19 cellular contexts compared by ENCODE assay signal in the genomic region with DNA sequence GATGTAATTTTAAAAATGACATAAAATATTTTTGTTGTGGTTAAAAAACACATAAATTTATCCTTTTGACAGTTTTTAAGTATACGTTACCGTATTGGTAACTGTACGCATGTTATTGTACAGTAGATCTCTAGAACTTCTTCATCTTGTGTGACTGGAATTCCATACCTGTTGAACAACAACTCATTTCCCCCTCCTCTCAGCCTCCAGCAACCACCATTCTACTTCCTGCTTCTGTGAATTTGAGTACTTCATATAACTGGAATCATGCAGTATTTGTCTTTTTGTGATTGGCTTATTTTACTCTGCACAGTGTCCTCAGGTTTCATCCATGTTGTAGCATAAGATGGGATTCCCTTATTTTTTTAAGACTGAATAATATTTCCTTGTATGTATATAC.
A peak's percentile ranks its signal among the peaks of the same experiment; 100 is the strongest.
DNase-seq lines count a peak whose midpoint lies in the region; ATAC-seq and TF ChIP-seq lines count a peak whose summit lies in the region.
"Had no signal": no experiment of that assay in that cellular context is flagged by ENCODE, and none has a peak within 500 bp of the region (broad histone marks: within the 10 kb centered on the region; RNA-seq: fewer than 3 reads in every experiment).

No MANE protein-coding gene starts in this region.

- H3K4me1 Mint-ChIP-seq in WTC11, result peaks cover 14% of the 10 kb centered on the region

- 0 out of 2 replicates have a peak, but pooled peaks cover 4% of the 10 kb centered on the region for H3K36me3 Mint-ChIP-seq in WTC11

- TF ChIP-seq CTCF in HEK293 (tag by site-specific recombination; IDR thresholded peaks at IDR 0.05), result no peak
- no peak for TF ChIP-seq CTCF in WTC11 (IDR thresholded peaks at IDR 0.05)
- no peak for TF ChIP-seq CTCF in neutrophil (IDR thresholded peaks at IDR 0.05)

- H3K9me3 ChIP-seq in HEK293 (ENCODE audit: control insufficient read depth, insufficient read depth, low read depth, low read length) (no peaks in the 10 kb centered on the region), neutrophil (no peaks in the 10 kb centered on the region), right cardiac atrium (ENCODE audit: control insufficient read depth, low read length) (no peaks in the 10 kb centered on the region)
- H3K9me3 ChIP-seq: A549 had no signal

- H3K4me1 ChIP-seq in HEK293 (ENCODE audit: control insufficient read depth, insufficient read depth, low read length) (peaks cover 6% of the 10 kb centered on the region), neutrophil (ENCODE audit: control insufficient read depth in 1 of 2, insufficient read depth in 1 of 2, low read depth in 1 of 2, low read length in 1 of 2) (no peaks in the 10 kb centered on the region), right cardiac atrium (ENCODE audit: control insufficient read depth, insufficient read depth, low read length) (no peaks in the 10 kb centered on the region)
- H3K4me1 ChIP-seq: A549 had no signal

- 95% methylated on average over 3 of the region's 3 CpGs for WGBS in right cardiac atrium

- CTCF ChIA-PET in HEK293 (lab: Yijun Ruan, JAX), result no interaction called here
- CTCF ChIA-PET in WTC11 (lab: Charles Lee), result no interaction called here

- H3K27me3 Mint-ChIP-seq in WTC11 (ENCODE audit: low read depth), result no peaks in the 10 kb centered on the region
- H3K27me3 Mint-ChIP-seq: CD4-positive, alpha-beta memory T cell had no signal

- POLR2A ChIA-PET in HEK293 (lab: Yijun Ruan, JAX) (no interaction called here), WTC11 (lab: Charles Lee) (no interaction called here)

- H3K4me3 ChIP-seq in HEK293 (ENCODE audit: low read depth, low read length), result no peak overlapping the region
- no peak overlapping the region for H3K4me3 ChIP-seq in neutrophil (ENCODE audit: low read depth in 1 of 2, low read length in 1 of 2)
- H3K4me3 ChIP-seq in right cardiac atrium (ENCODE audit: low read length), result no peak overlapping the region
- H3K4me3 ChIP-seq: A549, GM12878 had no signal

- H3K36me3 ChIP-seq in HEK293 (ENCODE audit: control insufficient read depth in 2 of 2, insufficient read depth in 1 of 2, low read length in 2 of 2), result no peaks in the 10 kb centered on the region
- no peaks in the 10 kb centered on the region for H3K36me3 ChIP-seq in neutrophil

- no peak overlapping the region for H3K4me3 Mint-ChIP-seq in WTC11
- H3K4me3 Mint-ChIP-seq: CD4-positive, alpha-beta memory T cell; H9 had no signal

- no peak overlapping the region for H3K27ac ChIP-seq in HEK293 (ENCODE audit: extremely low read depth, low read depth, low read length)
- H3K27ac ChIP-seq in neutrophil, result peak overlapping the region; percentile 31
- no peak overlapping the region for H3K27ac ChIP-seq in right cardiac atrium (ENCODE audit: low read length)
- H3K27ac ChIP-seq: 22Rv1, A549, C4-2B had no signal

- ATAC-seq in WTC11 (no peak), right cardiac atrium (no peak)
- ATAC-seq: A549, GM12878 had no signal

- H3K27ac Mint-ChIP-seq in WTC11, result peak overlapping the region; percentile 20
- H3K27ac Mint-ChIP-seq: H9 had no signal

- H3K27me3 ChIP-seq in neutrophil (no peaks in the 10 kb centered on the region), right cardiac atrium (ENCODE audit: control insufficient read depth, insufficient read depth) (no peaks in the 10 kb centered on the region)

- intact Hi-C loops in right cardiac atrium (cut with DNase I), result no loop called here

- H3K9me3 Mint-ChIP-seq in WTC11, result peaks cover 3% of the 10 kb centered on the region; the same call in 1 of the 2 replicates
- H3K9me3 Mint-ChIP-seq: CD4-positive, alpha-beta memory T cell; H9 had no signal

- DNase-seq in DMS53 (lab: John Stamatoyannopoulos, UW) (peak; percentile 34), DMS53 treated with DMSO at 0.1 percent for 48 hours (lab: John Stamatoyannopoulos, UW; ENCODE audit: unreplicated experiment) (no peak), WTC11 (ENCODE audit: low spot score) (no peak), SIG-M5 treated with dmso at 0.1 percent for 504 hours (lab: John Stamatoyannopoulos, UW; ENCODE audit: unreplicated experiment) (no peak), right cardiac atrium (no peak), SW480 (ENCODE audit: low spot score) (no peak)
- DNase-seq: AML-193; CD4-positive, alpha-beta memory T cell; DMS153; DND-41; EL; GOT3; H9 had no signal

TF ChIP-seq in HEK293, 187 proteins besides CTCF, POLR2A, EP300 and RAD21:
- TF ChIP-seq ZNF768 (tag by site-specific recombination; IDR thresholded peaks at IDR 0.05) (no peak), SCRT1 (tag by site-specific recombination; IDR thresholded peaks at IDR 0.05; ENCODE audit: borderline replicate concordance) (peak; percentile 39; the same call in 1 of the 2 replicates), SCRT2 (tag by site-specific recombination; IDR thresholded peaks at IDR 0.05) (peak; percentile 67)

TF ChIP-seq in WTC11, 78 proteins besides CTCF, POLR2A, EP300 and RAD21:
- no peak for TF ChIP-seq MYBL2 (CRISPR knock-in tag; IDR thresholded peaks at IDR 0.05)
- no peak for TF ChIP-seq RELA (CRISPR knock-in tag; IDR thresholded peaks at IDR 0.05; ENCODE audit: borderline replicate concordance)
- no peak for TF ChIP-seq ZNF416 (CRISPR knock-in tag; IDR thresholded peaks at IDR 0.05)
